ENCODE assay signal across 8 cellular contexts in genomic region chr18:2979027-2979570, GRCh38. TPM values are rescaled to one million over a fixed set of nuclear protein-coding genes. Genes with fewer than 3 reads are reported as not detected.
DNase-seq lines count a peak whose midpoint lies in the region; ATAC-seq and TF ChIP-seq lines count a peak whose summit lies in the region.
"Had no signal": no experiment of that assay in that cellular context is flagged by ENCODE, and none has a peak within 500 bp of the region (broad histone marks: within the 10 kb centered on the region; RNA-seq: fewer than 3 reads in every experiment).

No MANE protein-coding gene starts in this region.

- peak overlapping the region; percentile 94 for H3K27ac Mint-ChIP-seq in HFFc6
- peak overlapping the region; percentile 93 for H3K27ac Mint-ChIP-seq in activated CD4-positive, alpha-beta memory T cell treated with anti-CD3 and anti-CD28 coated beads for 36 hours
- peak overlapping the region; percentile 88 for H3K27ac Mint-ChIP-seq in stimulated activated naive B cell treated with anti-CD40 and anti-IgM and Interleukin-4, amounts not matched to agents 10 μg/mL and 1 μg/mL and 100 μg/mL, for 72 hours
- H3K27ac Mint-ChIP-seq: neural progenitor cell had no signal

- peaks cover 46 to 98% (median 48%) of the 10 kb centered on the region in 3 donors for H3K4me1 ChIP-seq in gastroesophageal sphincter

- TF ChIP-seq CTCF in HFFc6 (IDR thresholded peaks at IDR 0.05) (no peak), gastroesophageal sphincter (IDR thresholded peaks at IDR 0.05) (no peak)

- 53 to 75% methylated on average over 1 to 2 of the region's 3 CpGs for WGBS in gastroesophageal sphincter (ENCODE audit: low coverage in 1 of 2), 2 donors

- no peak overlapping the region for H3K4me3 ChIP-seq in gastroesophageal sphincter
- H3K4me3 ChIP-seq: neural progenitor cell had no signal

- DNase-seq in HFFc6 (peak; percentile 73), NCI-H1417 (lab: John Stamatoyannopoulos, UW) (no peak), Kasumi-1 (lab: John Stamatoyannopoulos, UW) (no peak)
- no peak for DNase-seq in activated CD4-positive, alpha-beta memory T cell treated with anti-CD3 and anti-CD28 coated beads for 36 hours
- no peak for DNase-seq in stimulated activated naive B cell treated with anti-CD40 and anti-IgM and Interleukin-4, amounts not matched to agents 10 μg/mL and 1 μg/mL and 100 μg/mL, for 72 hours

- intact Hi-C loops in activated CD4-positive, alpha-beta memory T cell treated with anti-CD3 and anti-CD28 coated beads for 36 hours (cut with micrococcal nuclease): no loop called here

- H3K4me3 Mint-ChIP-seq in HFFc6: peak overlapping the region; percentile 85
- peak overlapping the region; percentile 73 for H3K4me3 Mint-ChIP-seq in activated CD4-positive, alpha-beta memory T cell treated with anti-CD3 and anti-CD28 coated beads for 36 hours
- H3K4me3 Mint-ChIP-seq in stimulated activated naive B cell treated with anti-CD40 and anti-IgM and Interleukin-4, amounts not matched to agents 10 μg/mL and 1 μg/mL and 100 μg/mL, for 72 hours: peak overlapping the region; percentile 42 to 71
- H3K4me3 Mint-ChIP-seq: neural progenitor cell had no signal

- H3K27me3 Mint-ChIP-seq in HFFc6 (ENCODE audit: insufficient read depth): no peaks in the 10 kb centered on the region
- H3K27me3 Mint-ChIP-seq in activated CD4-positive, alpha-beta memory T cell treated with anti-CD3 and anti-CD28 coated beads for 36 hours: no peaks in the 10 kb centered on the region
- H3K27me3 Mint-ChIP-seq in stimulated activated naive B cell treated with anti-CD40 and anti-IgM and Interleukin-4, amounts not matched to agents 10 μg/mL and 1 μg/mL and 100 μg/mL, for 72 hours: no peaks in the 10 kb centered on the region

- no peak for TF ChIP-seq EP300 in gastroesophageal sphincter (IDR thresholded peaks at IDR 0.05)

- no peaks in the 10 kb centered on the region for H3K27me3 ChIP-seq in gastroesophageal sphincter
- H3K27me3 ChIP-seq: neural progenitor cell had no signal

- ATAC-seq in gastroesophageal sphincter: no peak
- no peak for ATAC-seq in stimulated activated naive B cell treated with anti-CD40 and anti-IgM and Interleukin-4, amounts not matched to agents 10 μg/mL and 1 μg/mL and 100 μg/mL, for 72 hours (replicated peaks)
- no peak for ATAC-seq in GM21717 (IDR thresholded peaks at IDR 0.05; ENCODE audit: unreplicated experiment)

- POLR2A ChIA-PET in activated CD4-positive, alpha-beta memory T cell treated with anti-CD3 and anti-CD28 coated beads for 36 hours (lab: Charles Lee): interaction anchor here (1.0 to 5.6 kb wide), 4 partner anchors 10 to 271 kb away, joined by 3 to 111 read pairs (median 39); no protein-coding TSS in a partner anchor

- no peaks in the 10 kb centered on the region for H3K9me3 Mint-ChIP-seq in HFFc6
- no peaks in the 10 kb centered on the region for H3K9me3 Mint-ChIP-seq in activated CD4-positive, alpha-beta memory T cell treated with anti-CD3 and anti-CD28 coated beads for 36 hours
- H3K9me3 Mint-ChIP-seq in stimulated activated naive B cell treated with anti-CD40 and anti-IgM and Interleukin-4, amounts not matched to agents 10 μg/mL and 1 μg/mL and 100 μg/mL, for 72 hours: no peaks in the 10 kb centered on the region
- H3K9me3 Mint-ChIP-seq: neural progenitor cell had no signal

- TF ChIP-seq POLR2A in gastroesophageal sphincter (IDR thresholded peaks at IDR 0.05): no peak

- H3K36me3 Mint-ChIP-seq in HFFc6 (ENCODE audit: low read depth): peaks cover under 1% of the 10 kb centered on the region; the same call in 1 of the 2 replicates
- H3K36me3 Mint-ChIP-seq in activated CD4-positive, alpha-beta memory T cell treated with anti-CD3 and anti-CD28 coated beads for 36 hours: peaks cover 55% of the 10 kb centered on the region
- peaks cover 0 to 3% of the 10 kb centered on the region in 2 donors for H3K36me3 Mint-ChIP-seq in stimulated activated naive B cell treated with anti-CD40 and anti-IgM and Interleukin-4, amounts not matched to agents 10 μg/mL and 1 μg/mL and 100 μg/mL, for 72 hours

- peaks cover 91% of the 10 kb centered on the region for H3K4me1 Mint-ChIP-seq in HFFc6 (ENCODE audit: low read depth)
- peaks cover 85% of the 10 kb centered on the region for H3K4me1 Mint-ChIP-seq in activated CD4-positive, alpha-beta memory T cell treated with anti-CD3 and anti-CD28 coated beads for 36 hours (ENCODE audit: low read depth)
- peaks cover 44 to 85% of the 10 kb centered on the region in 2 donors for H3K4me1 Mint-ChIP-seq in stimulated activated naive B cell treated with anti-CD40 and anti-IgM and Interleukin-4, amounts not matched to agents 10 μg/mL and 1 μg/mL and 100 μg/mL, for 72 hours

- no peaks in the 10 kb centered on the region for H3K9me3 ChIP-seq in gastroesophageal sphincter

- peak overlapping the region; percentile 17 to 74 (median 50) for H3K27ac ChIP-seq in gastroesophageal sphincter
- H3K27ac ChIP-seq: neural progenitor cell had no signal

- CTCF ChIA-PET in activated CD4-positive, alpha-beta memory T cell treated with anti-CD3 and anti-CD28 coated beads for 36 hours (lab: Charles Lee): interaction anchor here (0.7 to 3.2 kb wide), 9 partner anchors 10 to 269 kb away, joined by 3 to 27 read pairs (median 8); partner anchors contain the start of gene MYL12A

- H3K36me3 ChIP-seq in gastroesophageal sphincter: no peaks in the 10 kb centered on the region
- H3K36me3 ChIP-seq: neural progenitor cell had no signal

RNA-seq across cellular contexts. Expression of gene LPIN2, which starts 33.8 kb away (rescaled TPM):
- total RNA-seq in HFFc6 (2021; fragmentation: NEBNext Ultra II Directional; extraction: Animal tissue kit (Norgen Biotek cat#: 25700)): 10 to 100 TPM; 24.6 to 27.7 (median 26.3) TPM
- total RNA-seq in activated CD4-positive, alpha-beta memory T cell treated with anti-CD3 and anti-CD28 coated beads for 36 hours: 100 to 1,000 TPM; 102 to 107 TPM
- 10 to 100 TPM; 17.6 to 34.3 (median 25.6) TPM for total RNA-seq in gastroesophageal sphincter
